Comparison of ENCODE assay signal across 8 cellular contexts in the genomic region with DNA sequence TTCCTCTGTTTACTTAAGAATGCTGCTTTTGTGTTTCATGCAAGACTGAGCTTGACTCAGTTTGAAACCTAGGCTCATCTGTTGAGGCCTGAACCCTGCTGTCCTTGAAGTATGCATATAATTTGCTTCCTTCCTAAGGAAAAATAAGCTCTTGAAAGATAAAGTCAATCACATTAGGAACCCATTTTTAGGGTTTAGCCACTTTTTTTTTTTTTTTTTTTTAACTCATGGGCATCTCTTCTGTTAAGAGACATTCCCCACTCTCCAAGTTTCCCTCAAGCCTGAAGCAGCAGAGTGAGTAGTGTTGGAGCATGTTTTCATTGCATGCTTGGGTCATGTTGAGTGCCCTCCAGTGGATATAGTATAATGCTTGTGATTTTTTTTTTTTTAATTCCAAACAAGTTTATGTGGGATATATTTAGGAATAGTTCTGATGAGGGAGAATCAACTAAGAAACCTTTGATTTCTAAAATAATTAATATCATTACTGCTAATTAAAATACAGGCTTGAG. TPM values are rescaled to one million over a fixed set of nuclear protein-coding genes. Genes with fewer than 3 reads are reported as not detected.
DNase-seq lines count a peak whose midpoint lies in the region; ATAC-seq, FAIRE-seq and TF ChIP-seq lines count a peak whose summit lies in the region.

No MANE protein-coding gene starts in this region.

- DNase-seq in A549 (ENCODE audit: low read depth in 1 of 2, low spot score in 1 of 2) = peak in 1 of 2 experiments; percentile 61
- DNase-seq in ELF-1 (ENCODE audit: low read depth, low spot score) = peak; percentile 39
- peak; percentile 34 for DNase-seq in MV-4-11 (lab: John Stamatoyannopoulos, UW)
- no peak for DNase-seq in GM12878 (ENCODE audit: low read depth, low spot score)
- peak; percentile 66 for DNase-seq in kidney tubule cell (ENCODE audit: low spot score)
- no peak for DNase-seq in central memory CD4-positive, alpha-beta T cell
- no peak for DNase-seq in OCI-M2 (lab: John Stamatoyannopoulos, UW; ENCODE audit: unreplicated experiment)
- no peak for DNase-seq in effector memory CD4-positive, alpha-beta T cell

- H3K9ac ChIP-seq in GM12878 (ENCODE audit: control insufficient read depth, insufficient read depth, low read length) = no peak overlapping the region

- H3K79me2 ChIP-seq in GM12878 (ENCODE audit: control insufficient read depth, insufficient read depth, low read length) = peaks cover 86% of the 10 kb centered on the region

- intact Hi-C loops in GM12878 (cut with micrococcal nuclease; ENCODE audit: unreplicated experiment) = loop anchor here (5.0 kb wide), 5 partner anchors 231 to 876 kb away; a partner anchor contains a TSS

- no peaks in the 10 kb centered on the region for H3K9me3 ChIP-seq in A549
- H3K9me3 ChIP-seq in GM12878 (replicated peaks; ENCODE audit: control insufficient read depth, insufficient read depth, low read length) = no peaks in the 10 kb centered on the region
- no peaks in the 10 kb centered on the region for H3K9me3 ChIP-seq in effector memory CD4-positive, alpha-beta T cell (ENCODE audit: control insufficient read depth, low read length)

- POLR2A ChIA-PET in A549 (lab: Yijun Ruan, JAX) = interaction anchor here (0.5 kb wide), 1 partner anchor 746 kb away, joined by 3 read pairs; a partner anchor contains a TSS
- POLR2A ChIA-PET in GM12878 (lab: Charles Lee) = interaction anchor here (0.6 to 1.4 kb wide), 2 partner anchors 12 to 21 kb away, joined by 4 read pairs; no protein-coding TSS in a partner anchor

- H2AFZ ChIP-seq in GM12878 (ENCODE audit: control insufficient read depth, low read depth, low read length) = no peak overlapping the region

- peaks cover 53% of the 10 kb centered on the region for H3K4me1 ChIP-seq in A549
- H3K4me1 ChIP-seq in GM12878 (ENCODE audit: control insufficient read depth, insufficient read depth, low read length) = 0 out of 2 replicates have a peak, but pooled peaks cover 4% of the 10 kb centered on the region
- H3K4me1 ChIP-seq in effector memory CD4-positive, alpha-beta T cell (ENCODE audit: control insufficient read depth, insufficient read depth, low read length, poor library complexity, severe bottlenecking) = peaks cover 32% of the 10 kb centered on the region

- RAD21 ChIA-PET in GM12878 (lab: Charles Lee; ENCODE audit: unreplicated experiment) = interaction anchor here (0.6 to 4.7 kb wide), 8 partner anchors 8 to 672 kb away, joined by 3 to 35 read pairs (median 4); no protein-coding TSS in a partner anchor

- CTCF ChIA-PET in A549 (lab: Yijun Ruan, JAX) (interaction anchor here (0.6 to 2.1 kb wide), 11 partner anchors 84 to 838 kb away, joined by 3 to 10 read pairs (median 4); no protein-coding TSS in a partner anchor), GM12878 (lab: Yijun Ruan, JAX) (interaction anchor here (0.6 to 2.9 kb wide), 11 partner anchors 10 to 1227 kb away, joined by 3 to 13 read pairs (median 4); no protein-coding TSS in a partner anchor)

- FAIRE-seq in A549 (lab: Jason Lieb, UNC) (no peak), GM12878 (lab: Jason Lieb, UNC) (no peak)

- H3K27ac ChIP-seq in A549 = no peak overlapping the region
- no peak overlapping the region; the same call in 1 of the 2 replicates for H3K27ac ChIP-seq in GM12878 (ENCODE audit: control insufficient read depth, insufficient read depth)
- no peak overlapping the region for H3K27ac ChIP-seq in effector memory CD4-positive, alpha-beta T cell (ENCODE audit: insufficient read depth, low read length, poor library complexity, severe bottlenecking)

- no peaks in the 10 kb centered on the region for H3K27me3 ChIP-seq in GM12878 (replicated peaks in 1 of 2; ENCODE audit: control insufficient read depth in 2 of 2, insufficient read depth in 2 of 2, low read length in 1 of 2)
- H3K27me3 ChIP-seq in effector memory CD4-positive, alpha-beta T cell (replicated peaks; ENCODE audit: control insufficient read depth, insufficient read depth, low read length, poor library complexity, severe bottlenecking) = no peaks in the 10 kb centered on the region

- H4K20me1 ChIP-seq in GM12878 (ENCODE audit: control insufficient read depth, insufficient read depth) = 0 out of 2 replicates have a peak, but pooled peaks cover 7% of the 10 kb centered on the region

- TF ChIP-seq CTCF in A549 (IDR thresholded peaks at IDR 0.05) = peak; percentile 48
- peak in 2 of 3 experiments; percentile 34 to 48; a peak in 3 of 6 replicates for TF ChIP-seq CTCF in GM12878 (IDR thresholded peaks at IDR 0.05 in 2 of 3, conservative IDR thresholded peaks at IDR 0.05 in 1 of 3; ENCODE audit: control insufficient read depth in 2 of 3, extremely low read depth in 1 of 3, insufficient read depth in 1 of 3, low read depth in 3 of 3, low read length in 3 of 3)

- TF ChIP-seq EP300 in A549 (IDR thresholded peaks at IDR 0.05) = no peak
- TF ChIP-seq EP300 in GM12878 (IDR thresholded peaks at IDR 0.05; ENCODE audit: borderline replicate concordance in 1 of 2, control insufficient read depth in 1 of 2, low read depth in 2 of 2, low read length in 2 of 2) = no peak

- H3K4me3 ChIP-seq in A549 (no peak overlapping the region), GM12878 (peak overlapping the region; percentile 90)
- H3K4me3 ChIP-seq in effector memory CD4-positive, alpha-beta T cell (ENCODE audit: insufficient read depth, low read depth, low read length, poor library complexity, severe bottlenecking) = no peak overlapping the region

- ATAC-seq in A549 = peak in 1 of 2 experiments; percentile 55; a peak in 3 of 6 replicates
- peak; percentile 23; the same call in 1 of the 3 replicates for ATAC-seq in GM12878

- peaks cover 0 to under 1% of the 10 kb centered on the region in 2 experiments; a peak in 1 of 4 replicates for H3K36me3 ChIP-seq in GM12878 (ENCODE audit: control insufficient read depth in 2 of 2, insufficient read depth in 2 of 2, low read length in 1 of 2)
- H3K36me3 ChIP-seq in effector memory CD4-positive, alpha-beta T cell (ENCODE audit: control insufficient read depth, insufficient read depth, low read length) = no peaks in the 10 kb centered on the region

- TF ChIP-seq POLR2A in A549 (IDR thresholded peaks at IDR 0.05; ENCODE audit: low read length) (no peak), GM12878 (IDR thresholded peaks at IDR 0.05; ENCODE audit: low read depth, low read length) (no peak)

- SMC1A ChIA-PET in GM12878 (lab: Charles Lee; ENCODE audit: uncharacterized antibody, unreplicated experiment) = interaction anchor here (0.6 to 4.6 kb wide), 8 partner anchors 8 to 813 kb away, joined by 3 to 29 read pairs (median 3); no protein-coding TSS in a partner anchor

- no TSS peak for BruUV-seq in GM12878 (replicated peaks; lab: Mats Ljungman, UMichigan)

- H3K4me2 ChIP-seq in A549 (peak overlapping the region; percentile 89), GM12878 (ENCODE audit: control insufficient read depth, insufficient read depth) (peak overlapping the region; percentile 77)

- in situ Hi-C loops in GM12878 (cut with MboI) = no loop called here

- TF ChIP-seq RAD21 in A549 (conservative IDR thresholded peaks at IDR 0.05 in 1 of 2, IDR thresholded peaks at IDR 0.05 in 1 of 2) = peak; percentile 40 to 52; a peak in 4 of 5 replicates
- peak; percentile 16; the same call in 1 of the 2 replicates for TF ChIP-seq RAD21 in GM12878 (IDR thresholded peaks at IDR 0.05; ENCODE audit: insufficient read depth, low read depth, low read length)

TF ChIP-seq in A549, 52 proteins besides CTCF, POLR2A, EP300 and RAD21:
- TF ChIP-seq, protein P1, sequence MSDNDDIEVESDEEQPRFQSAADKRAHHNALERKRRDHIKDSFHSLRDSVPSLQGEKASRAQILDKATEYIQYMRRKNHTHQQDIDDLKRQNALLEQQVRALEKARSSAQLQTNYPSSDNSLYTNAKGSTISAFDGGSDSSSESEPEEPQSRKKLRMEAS (IDR thresholded peaks at IDR 0.05) = 0 out of 2 replicates have a peak, but pooled peaks have one; percentile 30
- peak; percentile 52; the same call in 1 of the 3 replicates for TF ChIP-seq SMC3 (IDR thresholded peaks at IDR 0.05)
- no peak for TF ChIP-seq TFCP2L1 (CRISPR knock-in tag; IDR thresholded peaks at IDR 0.05)
- no peak for TF ChIP-seq HOXB13 (CRISPR knock-in tag; IDR thresholded peaks at IDR 0.05; ENCODE audit: low read depth)
- no peak for TF ChIP-seq BHLHE40 (IDR thresholded peaks at IDR 0.05; ENCODE audit: low read depth, low read length)

TF ChIP-seq in GM12878, 131 proteins besides CTCF, POLR2A, EP300 and RAD21 (continues in another document):
- TF ChIP-seq MTA2 (IDR thresholded peaks at IDR 0.05; ENCODE audit: low read depth) (no peak), RUNX3 (IDR thresholded peaks at IDR 0.05; ENCODE audit: low read length) (peak; percentile 11; the same call in 1 of the 2 replicates), PAX5 (IDR thresholded peaks at IDR 0.05; ENCODE audit: borderline replicate concordance, low read depth, low read length) (0 out of 2 replicates have a peak, but pooled peaks have one; percentile 17), JUNB (IDR thresholded peaks at IDR 0.05) (peak; percentile 62), CHD2 (IDR thresholded peaks at IDR 0.05; ENCODE audit: borderline replicate concordance, low read depth, low read length) (no peak), EED (IDR thresholded peaks at IDR 0.05; ENCODE audit: low read depth) (0 out of 2 replicates have a peak, but pooled peaks have one; percentile 27)

RNA-seq across cellular contexts. Expression of a gene that starts 3.6 kb away (rescaled TPM):
- polyA plus RNA-seq in A549 (2011; rRNA removed) (242 and 389 TPM in 2 replicates), A549 (2017; fragmentation: RNase III; extraction: RNeasy Plus Mini Kit Qiagen cat#74134 plus additional on column Dnase treatment) (137 to 149 TPM (median 147 TPM) in 3 replicates), GM12878 (2011; rRNA removed) (151 and 212 TPM in 2 replicates), GM12878 (2014; fragmentation: Illumina TruSeq; extraction: Trizol) (145 and 146 TPM in 2 replicates), GM12878 (2014; fragmentation: Nextera tagmentation; extraction: Ambion mirVana) (10 to 100 TPM; 30.4 to 36.6 TPM), GM12878 (2014; rRNA removed) (93.5 and 130 TPM in 2 replicates), GM12878 (2016; fragmentation: Nextera tagmentation; extraction: Ambion mirVana) (10 to 100 TPM; 67.8 to 98.0 TPM)
- polyA plus RNA-seq in A549 (2012; cell fraction: cytosol; rRNA removed) = 151 and 188 TPM in 2 replicates
- 238 and 510 TPM in 2 replicates for polyA plus RNA-seq in A549 (2012; cell fraction: nucleus; rRNA removed)
- 1,149 and 1,680 TPM in 2 replicates for polyA minus RNA-seq in A549 (2011; rRNA and poly(A)+ RNA removed)
- total RNA-seq in GM12878 (2013; cell fraction: nucleolus; rRNA removed) = 242 and 270 TPM in 2 replicates
- total RNA-seq in GM12878 (2014; rRNA removed) (217 and 242 TPM in 2 replicates), GM12878 (2014; rRNA removed; fragmentation: Illumina TruSeq; extraction: Trizol) (157 and 166 TPM in 2 replicates), GM12878 (2021) (149 and 152 TPM in 2 replicates)
- polyA plus RNA-seq in GM12878 (2011; ENCODE audit: low read depth) = 105 TPM
- 314 and 332 TPM in 2 replicates for polyA plus RNA-seq in GM12878 (2011; cell fraction: cytosol; rRNA removed)
- polyA plus RNA-seq in GM12878 (2011; cell fraction: nucleus; rRNA removed) = 310 and 338 TPM in 2 replicates
- polyA plus RNA-seq in GM12878 (2012) = 107 and 119 TPM in 2 replicates
- 1,176 and 1,225 TPM in 2 replicates for polyA minus RNA-seq in GM12878 (2011; rRNA and poly(A)+ RNA removed)
- 152 and 162 TPM in 2 replicates for polyA minus RNA-seq in GM12878 (2011; cell fraction: cytosol; rRNA and poly(A)+ RNA removed)
- 173 and 276 TPM in 2 replicates for polyA minus RNA-seq in GM12878 (2011; cell fraction: nucleus; rRNA and poly(A)+ RNA removed)

Comparison
In these comparisons a context has a peak if more than half of its experiments do, and no peak if none do; other contexts are left out.
1. DNase-seq: peak in ELF-1 (single experiment), MV-4-11 (single experiment) and kidney tubule cell (single experiment); none in GM12878 (single experiment), central memory CD4-positive, alpha-beta T cell (single experiment), OCI-M2 (single experiment) and effector memory CD4-positive, alpha-beta T cell (0 of 3).